1 cellular context compared by ENCODE assay signal in the genomic region with DNA sequence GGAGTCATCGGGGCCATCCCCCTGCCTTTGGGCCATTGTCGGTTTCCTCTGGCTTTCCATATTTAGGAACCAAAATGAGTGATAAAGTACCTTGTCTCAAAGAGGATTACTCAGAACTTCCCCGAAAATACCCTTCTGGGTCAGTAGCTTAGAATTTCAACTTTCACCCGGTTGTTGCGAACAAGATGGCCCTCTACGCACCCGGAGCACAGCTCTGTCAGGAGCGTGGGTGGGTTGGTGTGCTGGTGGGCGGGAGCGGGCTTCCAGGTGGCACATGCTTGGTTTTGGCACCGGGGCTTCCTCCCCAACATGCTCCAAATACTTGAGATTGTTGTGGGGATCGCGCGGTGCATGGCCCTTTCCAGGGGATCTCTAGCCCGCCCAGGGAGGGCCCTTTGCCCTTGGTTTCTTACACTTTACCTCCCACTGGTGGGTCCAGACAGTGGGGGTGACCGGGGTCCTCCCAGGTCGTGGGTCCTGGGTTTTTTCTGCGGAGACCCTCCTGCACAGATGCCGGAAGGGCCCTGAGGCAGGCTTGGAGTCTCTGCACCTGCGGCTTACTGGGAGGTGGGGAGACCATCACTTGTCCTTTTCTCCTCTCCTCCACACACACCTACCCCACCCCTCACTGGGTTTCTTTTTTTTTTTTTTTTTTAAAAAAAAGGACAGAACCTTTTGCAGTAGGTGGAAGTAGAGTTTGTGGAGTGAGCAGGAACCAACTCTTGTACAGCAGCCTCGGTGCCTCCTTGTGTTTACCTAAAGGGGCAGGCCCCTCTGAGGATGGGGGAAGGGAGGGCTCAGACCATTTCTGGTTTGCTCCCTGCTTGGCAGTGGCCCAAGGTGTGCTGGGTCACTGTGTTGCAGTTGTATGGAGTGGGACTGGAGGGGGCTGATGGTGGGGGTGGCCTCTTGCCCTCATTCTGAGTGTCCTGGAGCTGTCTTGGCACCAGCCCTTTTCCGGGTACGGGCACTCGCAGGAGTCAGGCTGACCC.
A peak's percentile ranks its signal among the peaks of the same experiment; 100 is the strongest.
TF ChIP-seq lines count a peak whose summit lies in the region.

No MANE protein-coding gene starts in this region.

TF ChIP-seq in HepG2, 621 proteins besides CTCF, POLR2A, EP300 and RAD21 (continued from another document and continues in another):
- TF ChIP-seq, protein P1, sequence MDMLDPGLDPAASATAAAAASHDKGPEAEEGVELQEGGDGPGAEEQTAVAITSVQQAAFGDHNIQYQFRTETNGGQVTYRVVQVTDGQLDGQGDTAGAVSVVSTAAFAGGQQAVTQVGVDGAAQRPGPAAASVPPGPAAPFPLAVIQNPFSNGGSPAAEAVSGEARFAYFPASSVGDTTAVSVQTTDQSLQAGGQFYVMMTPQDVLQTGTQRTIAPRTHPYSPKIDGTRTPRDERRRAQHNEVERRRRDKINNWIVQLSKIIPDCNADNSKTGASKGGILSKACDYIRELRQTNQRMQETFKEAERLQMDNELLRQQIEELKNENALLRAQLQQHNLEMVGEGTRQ (IDR thresholded peaks at IDR 0.05; ENCODE audit: low read depth, low read length) = no peak
- TF ChIP-seq, protein P1 (CRISPR knock-in tag; IDR thresholded peaks at IDR 0.05; ENCODE audit: borderline replicate concordance) = no peak
- TF ChIP-seq, protein P2, sequence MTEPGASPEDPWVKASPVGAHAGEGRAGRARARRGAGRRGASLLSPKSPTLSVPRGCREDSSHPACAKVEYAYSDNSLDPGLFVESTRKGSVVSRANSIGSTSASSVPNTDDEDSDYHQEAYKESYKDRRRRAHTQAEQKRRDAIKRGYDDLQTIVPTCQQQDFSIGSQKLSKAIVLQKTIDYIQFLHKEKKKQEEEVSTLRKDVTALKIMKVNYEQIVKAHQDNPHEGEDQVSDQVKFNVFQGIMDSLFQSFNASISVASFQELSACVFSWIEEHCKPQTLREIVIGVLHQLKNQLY (CRISPR knock-in tag; IDR thresholded peaks at IDR 0.05) = no peak; the same call in 1 of the 2 replicates
- TF ChIP-seq MEF2D (CRISPR knock-in tag; IDR thresholded peaks at IDR 0.05) (no peak), NFYB (CRISPR knock-in tag; IDR thresholded peaks at IDR 0.05) (no peak), HNF4A (CRISPR knock-in tag; IDR thresholded peaks at IDR 0.05) (peak; percentile 33; the same call in 1 of the 2 replicates), KAT7 (CRISPR knock-in tag; IDR thresholded peaks at IDR 0.05; ENCODE audit: borderline replicate concordance) (0 out of 2 replicates have a peak, but pooled peaks have one; percentile 3), RBM39 (IDR thresholded peaks at IDR 0.05; ENCODE audit: low read depth, low read length, poor library complexity, severe bottlenecking) (no peak), HHEX (CRISPR knock-in tag; IDR thresholded peaks at IDR 0.05) (peak; percentile 12; the same call in 1 of the 2 replicates), HNRNPH1 (optimal IDR thresholded peaks at IDR 0.05; ENCODE audit: low read depth, low read length) (no peak), ZNF296 (CRISPR knock-in tag; conservative IDR thresholded peaks at IDR 0.05) (no peak), ATRX (CRISPR knock-in tag; IDR thresholded peaks at IDR 0.05; ENCODE audit: borderline replicate concordance) (no peak), ZNF33A (CRISPR knock-in tag; IDR thresholded peaks at IDR 0.05; ENCODE audit: borderline replicate concordance) (no peak), POLR2AphosphoS2 (IDR thresholded peaks at IDR 0.05; ENCODE audit: low read depth, low read length) (no peak), HOXA3 (CRISPR knock-in tag; IDR thresholded peaks at IDR 0.05) (peak; percentile 57; the same call in 1 of the 2 replicates), CREM (IDR thresholded peaks at IDR 0.05) (no peak), CREM (CRISPR knock-in tag; IDR thresholded peaks at IDR 0.05) (no peak), ZNF124 (CRISPR knock-in tag; IDR thresholded peaks at IDR 0.05) (no peak), SIN3A (IDR thresholded peaks at IDR 0.05; ENCODE audit: borderline replicate concordance, low read depth, low read length) (peak; percentile 81; the same call in 1 of the 2 replicates), ZNF780A (CRISPR knock-in tag; IDR thresholded peaks at IDR 0.05) (no peak), SMYD3 (CRISPR knock-in tag; IDR thresholded peaks at IDR 0.05) (no peak), SMAD9 (CRISPR knock-in tag; IDR thresholded peaks at IDR 0.05) (no peak), ZNF17 (CRISPR knock-in tag; IDR thresholded peaks at IDR 0.05) (no peak), ZFY (CRISPR knock-in tag; IDR thresholded peaks at IDR 0.05) (no peak; the same call in 1 of the 2 replicates), NCOA1 (CRISPR knock-in tag; IDR thresholded peaks at IDR 0.05) (no peak), ZSCAN20 (CRISPR knock-in tag; IDR thresholded peaks at IDR 0.05; ENCODE audit: borderline replicate concordance) (no peak), CBFB (CRISPR knock-in tag; IDR thresholded peaks at IDR 0.05) (no peak), RARA (CRISPR knock-in tag; IDR thresholded peaks at IDR 0.05) (peak; percentile 80), ZBTB21 (CRISPR knock-in tag; IDR thresholded peaks at IDR 0.05) (no peak), KDM1A (CRISPR knock-in tag; IDR thresholded peaks at IDR 0.05) (no peak), ZNF614 (CRISPR knock-in tag; IDR thresholded peaks at IDR 0.05; ENCODE audit: borderline replicate concordance) (no peak), PLRG1 (conservative IDR thresholded peaks at IDR 0.05) (no peak), SP1 (IDR thresholded peaks at IDR 0.05) (no peak), SP1 (CRISPR knock-in tag; IDR thresholded peaks at IDR 0.05) (peak; percentile 48; the same call in 1 of the 2 replicates), ZNF724P (CRISPR knock-in tag; IDR thresholded peaks at IDR 0.05; ENCODE audit: borderline replicate concordance) (no peak)
- TF ChIP-seq, protein P3, sequence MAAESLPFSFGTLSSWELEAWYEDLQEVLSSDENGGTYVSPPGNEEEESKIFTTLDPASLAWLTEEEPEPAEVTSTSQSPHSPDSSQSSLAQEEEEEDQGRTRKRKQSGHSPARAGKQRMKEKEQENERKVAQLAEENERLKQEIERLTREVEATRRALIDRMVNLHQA (CRISPR knock-in tag; IDR thresholded peaks at IDR 0.05) = no peak
- TF ChIP-seq, protein P4, sequence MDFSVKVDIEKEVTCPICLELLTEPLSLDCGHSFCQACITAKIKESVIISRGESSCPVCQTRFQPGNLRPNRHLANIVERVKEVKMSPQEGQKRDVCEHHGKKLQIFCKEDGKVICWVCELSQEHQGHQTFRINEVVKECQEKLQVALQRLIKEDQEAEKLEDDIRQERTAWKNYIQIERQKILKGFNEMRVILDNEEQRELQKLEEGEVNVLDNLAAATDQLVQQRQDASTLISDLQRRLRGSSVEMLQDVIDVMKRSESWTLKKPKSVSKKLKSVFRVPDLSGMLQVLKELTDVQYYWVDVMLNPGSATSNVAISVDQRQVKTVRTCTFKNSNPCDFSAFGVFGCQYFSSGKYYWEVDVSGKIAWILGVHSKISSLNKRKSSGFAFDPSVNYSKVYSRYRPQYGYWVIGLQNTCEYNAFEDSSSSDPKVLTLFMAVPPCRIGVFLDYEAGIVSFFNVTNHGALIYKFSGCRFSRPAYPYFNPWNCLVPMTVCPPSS (IDR thresholded peaks at IDR 0.05) = no peak
- TF ChIP-seq, protein P5, sequence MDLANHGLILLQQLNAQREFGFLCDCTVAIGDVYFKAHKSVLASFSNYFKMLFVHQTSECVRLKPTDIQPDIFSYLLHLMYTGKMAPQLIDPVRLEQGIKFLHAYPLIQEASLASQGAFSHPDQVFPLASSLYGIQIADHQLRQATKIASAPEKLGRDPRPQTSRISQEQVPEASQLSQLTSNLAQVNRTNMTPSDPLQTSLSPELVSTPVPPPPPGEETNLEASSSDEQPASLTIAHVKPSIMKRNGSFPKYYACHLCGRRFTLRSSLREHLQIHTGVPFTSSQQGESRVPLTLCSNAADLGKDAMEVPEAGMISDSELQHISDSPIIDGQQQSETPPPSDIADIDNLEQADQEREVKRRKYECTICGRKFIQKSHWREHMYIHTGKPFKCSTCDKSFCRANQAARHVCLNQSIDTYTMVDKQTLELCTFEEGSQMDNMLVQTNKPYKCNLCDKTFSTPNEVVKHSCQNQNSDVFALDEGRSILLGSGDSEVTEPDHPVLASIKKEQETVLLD (CRISPR knock-in tag; IDR thresholded peaks at IDR 0.05; ENCODE audit: low read depth) = no peak
- TF ChIP-seq, protein P6, sequence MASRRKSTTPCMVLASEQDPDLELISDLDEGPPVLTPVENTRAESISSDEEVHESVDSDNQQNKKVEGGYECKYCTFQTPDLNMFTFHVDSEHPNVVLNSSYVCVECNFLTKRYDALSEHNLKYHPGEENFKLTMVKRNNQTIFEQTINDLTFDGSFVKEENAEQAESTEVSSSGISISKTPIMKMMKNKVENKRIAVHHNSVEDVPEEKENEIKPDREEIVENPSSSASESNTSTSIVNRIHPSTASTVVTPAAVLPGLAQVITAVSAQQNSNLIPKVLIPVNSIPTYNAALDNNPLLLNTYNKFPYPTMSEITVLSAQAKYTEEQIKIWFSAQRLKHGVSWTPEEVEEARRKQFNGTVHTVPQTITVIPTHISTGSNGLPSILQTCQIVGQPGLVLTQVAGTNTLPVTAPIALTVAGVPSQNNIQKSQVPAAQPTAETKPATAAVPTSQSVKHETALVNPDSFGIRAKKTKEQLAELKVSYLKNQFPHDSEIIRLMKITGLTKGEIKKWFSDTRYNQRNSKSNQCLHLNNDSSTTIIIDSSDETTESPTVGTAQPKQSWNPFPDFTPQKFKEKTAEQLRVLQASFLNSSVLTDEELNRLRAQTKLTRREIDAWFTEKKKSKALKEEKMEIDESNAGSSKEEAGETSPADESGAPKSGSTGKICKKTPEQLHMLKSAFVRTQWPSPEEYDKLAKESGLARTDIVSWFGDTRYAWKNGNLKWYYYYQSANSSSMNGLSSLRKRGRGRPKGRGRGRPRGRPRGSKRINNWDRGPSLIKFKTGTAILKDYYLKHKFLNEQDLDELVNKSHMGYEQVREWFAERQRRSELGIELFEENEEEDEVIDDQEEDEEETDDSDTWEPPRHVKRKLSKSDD (CRISPR knock-in tag; IDR thresholded peaks at IDR 0.05; ENCODE audit: low read depth) = peak; percentile 39; the same call in 1 of the 2 replicates
- TF ChIP-seq, protein P7, sequence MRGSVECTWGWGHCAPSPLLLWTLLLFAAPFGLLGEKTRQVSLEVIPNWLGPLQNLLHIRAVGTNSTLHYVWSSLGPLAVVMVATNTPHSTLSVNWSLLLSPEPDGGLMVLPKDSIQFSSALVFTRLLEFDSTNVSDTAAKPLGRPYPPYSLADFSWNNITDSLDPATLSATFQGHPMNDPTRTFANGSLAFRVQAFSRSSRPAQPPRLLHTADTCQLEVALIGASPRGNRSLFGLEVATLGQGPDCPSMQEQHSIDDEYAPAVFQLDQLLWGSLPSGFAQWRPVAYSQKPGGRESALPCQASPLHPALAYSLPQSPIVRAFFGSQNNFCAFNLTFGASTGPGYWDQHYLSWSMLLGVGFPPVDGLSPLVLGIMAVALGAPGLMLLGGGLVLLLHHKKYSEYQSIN (CRISPR knock-in tag; IDR thresholded peaks at IDR 0.05; ENCODE audit: borderline replicate concordance) = no peak
- TF ChIP-seq, protein P8, sequence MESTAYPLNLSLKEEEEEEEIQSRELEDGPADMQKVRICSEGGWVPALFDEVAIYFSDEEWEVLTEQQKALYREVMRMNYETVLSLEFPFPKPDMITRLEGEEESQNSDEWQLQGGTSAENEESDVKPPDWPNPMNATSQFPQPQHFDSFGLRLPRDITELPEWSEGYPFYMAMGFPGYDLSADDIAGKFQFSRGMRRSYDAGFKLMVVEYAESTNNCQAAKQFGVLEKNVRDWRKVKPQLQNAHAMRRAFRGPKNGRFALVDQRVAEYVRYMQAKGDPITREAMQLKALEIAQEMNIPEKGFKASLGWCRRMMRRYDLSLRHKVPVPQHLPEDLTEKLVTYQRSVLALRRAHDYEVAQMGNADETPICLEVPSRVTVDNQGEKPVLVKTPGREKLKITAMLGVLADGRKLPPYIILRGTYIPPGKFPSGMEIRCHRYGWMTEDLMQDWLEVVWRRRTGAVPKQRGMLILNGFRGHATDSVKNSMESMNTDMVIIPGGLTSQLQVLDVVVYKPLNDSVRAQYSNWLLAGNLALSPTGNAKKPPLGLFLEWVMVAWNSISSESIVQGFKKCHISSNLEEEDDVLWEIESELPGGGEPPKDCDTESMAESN (CRISPR knock-in tag; conservative IDR thresholded peaks at IDR 0.05) = no peak
- TF ChIP-seq, protein P9, sequence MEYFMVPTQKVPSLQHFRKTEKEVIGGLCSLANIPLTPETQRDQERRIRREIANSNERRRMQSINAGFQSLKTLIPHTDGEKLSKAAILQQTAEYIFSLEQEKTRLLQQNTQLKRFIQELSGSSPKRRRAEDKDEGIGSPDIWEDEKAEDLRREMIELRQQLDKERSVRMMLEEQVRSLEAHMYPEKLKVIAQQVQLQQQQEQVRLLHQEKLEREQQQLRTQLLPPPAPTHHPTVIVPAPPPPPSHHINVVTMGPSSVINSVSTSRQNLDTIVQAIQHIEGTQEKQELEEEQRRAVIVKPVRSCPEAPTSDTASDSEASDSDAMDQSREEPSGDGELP (IDR thresholded peaks at IDR 0.05; ENCODE audit: borderline replicate concordance, low read depth) = peak; percentile 28; the same call in 1 of the 2 replicates
- TF ChIP-seq, protein P10, sequence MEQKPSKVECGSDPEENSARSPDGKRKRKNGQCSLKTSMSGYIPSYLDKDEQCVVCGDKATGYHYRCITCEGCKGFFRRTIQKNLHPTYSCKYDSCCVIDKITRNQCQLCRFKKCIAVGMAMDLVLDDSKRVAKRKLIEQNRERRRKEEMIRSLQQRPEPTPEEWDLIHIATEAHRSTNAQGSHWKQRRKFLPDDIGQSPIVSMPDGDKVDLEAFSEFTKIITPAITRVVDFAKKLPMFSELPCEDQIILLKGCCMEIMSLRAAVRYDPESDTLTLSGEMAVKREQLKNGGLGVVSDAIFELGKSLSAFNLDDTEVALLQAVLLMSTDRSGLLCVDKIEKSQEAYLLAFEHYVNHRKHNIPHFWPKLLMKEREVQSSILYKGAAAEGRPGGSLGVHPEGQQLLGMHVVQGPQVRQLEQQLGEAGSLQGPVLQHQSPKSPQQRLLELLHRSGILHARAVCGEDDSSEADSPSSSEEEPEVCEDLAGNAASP (CRISPR knock-in tag; IDR thresholded peaks at IDR 0.05; ENCODE audit: borderline replicate concordance) = peak; percentile 26; the same call in 1 of the 2 replicates
- TF ChIP-seq, protein P11, sequence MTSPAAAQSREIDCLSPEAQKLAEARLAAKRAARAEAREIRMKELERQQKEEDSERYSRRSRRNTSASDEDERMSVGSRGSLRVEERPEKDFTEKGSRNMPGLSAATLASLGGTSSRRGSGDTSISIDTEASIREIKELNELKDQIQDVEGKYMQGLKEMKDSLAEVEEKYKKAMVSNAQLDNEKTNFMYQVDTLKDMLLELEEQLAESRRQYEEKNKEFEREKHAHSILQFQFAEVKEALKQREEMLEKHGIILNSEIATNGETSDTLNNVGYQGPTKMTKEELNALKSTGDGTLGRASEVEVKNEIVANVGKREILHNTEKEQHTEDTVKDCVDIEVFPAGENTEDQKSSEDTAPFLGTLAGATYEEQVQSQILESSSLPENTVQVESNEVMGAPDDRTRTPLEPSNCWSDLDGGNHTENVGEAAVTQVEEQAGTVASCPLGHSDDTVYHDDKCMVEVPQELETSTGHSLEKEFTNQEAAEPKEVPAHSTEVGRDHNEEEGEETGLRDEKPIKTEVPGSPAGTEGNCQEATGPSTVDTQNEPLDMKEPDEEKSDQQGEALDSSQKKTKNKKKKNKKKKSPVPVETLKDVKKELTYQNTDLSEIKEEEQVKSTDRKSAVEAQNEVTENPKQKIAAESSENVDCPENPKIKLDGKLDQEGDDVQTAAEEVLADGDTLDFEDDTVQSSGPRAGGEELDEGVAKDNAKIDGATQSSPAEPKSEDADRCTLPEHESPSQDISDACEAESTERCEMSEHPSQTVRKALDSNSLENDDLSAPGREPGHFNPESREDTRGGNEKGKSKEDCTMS (CRISPR knock-in tag; conservative IDR thresholded peaks at IDR 0.05) = no peak
